ENCODE assay signal across 1 cellular context in genomic region chr11:2929880-2930704, GRCh38.
TF ChIP-seq lines count a peak whose summit lies in the region.

No MANE protein-coding gene starts in this region.

TF ChIP-seq in HEK293, 187 proteins besides CTCF, POLR2A, EP300 and RAD21 (continued from another document and continues in another):
- no peak for TF ChIP-seq ELK4 (IDR thresholded peaks at IDR 0.05; ENCODE audit: borderline replicate concordance, low read depth, low read length)
- TF ChIP-seq ZNF2 (tag by site-specific recombination; IDR thresholded peaks at IDR 0.05): no peak; the same call in 1 of the 2 replicates
- TF ChIP-seq ZNF513 (tag by site-specific recombination; IDR thresholded peaks at IDR 0.05): no peak
- TF ChIP-seq ZNF239 (tag by site-specific recombination; IDR thresholded peaks at IDR 0.05): no peak
- TF ChIP-seq ZNF561 (tag by site-specific recombination; IDR thresholded peaks at IDR 0.05; ENCODE audit: borderline replicate concordance): no peak
- TF ChIP-seq ZSCAN18 (tag by site-specific recombination; IDR thresholded peaks at IDR 0.05): no peak
- TF ChIP-seq ZNF184 (tag by site-specific recombination; IDR thresholded peaks at IDR 0.05): no peak
- no peak for TF ChIP-seq ZNF530 (tag by site-specific recombination; IDR thresholded peaks at IDR 0.05; ENCODE audit: low read depth)
- TF ChIP-seq INSM2 (tag by site-specific recombination; IDR thresholded peaks at IDR 0.05): 0 out of 2 replicates have a peak, but pooled peaks have one; percentile 20
- TF ChIP-seq IKZF3 (tag by site-specific recombination; IDR thresholded peaks at IDR 0.05): 0 out of 2 replicates have a peak, but pooled peaks have one; percentile 52
- TF ChIP-seq ZNF335 (tag by site-specific recombination; conservative IDR thresholded peaks at IDR 0.05): peak; percentile 76
- TF ChIP-seq ZNF560 (tag by site-specific recombination; IDR thresholded peaks at IDR 0.05; ENCODE audit: borderline replicate concordance): no peak
- no peak for TF ChIP-seq GLI2 (tag by site-specific recombination; IDR thresholded peaks at IDR 0.05; ENCODE audit: borderline replicate concordance, low read depth)
- TF ChIP-seq ZNF585B (tag by site-specific recombination; IDR thresholded peaks at IDR 0.05): no peak
- TF ChIP-seq PRDM4 (tag by site-specific recombination; IDR thresholded peaks at IDR 0.05): no peak
- 0 out of 2 replicates have a peak, but pooled peaks have one; percentile 9 for TF ChIP-seq ZNF394 (tag by site-specific recombination; IDR thresholded peaks at IDR 0.05; ENCODE audit: borderline replicate concordance)
- TF ChIP-seq ZNF114 (tag by site-specific recombination; IDR thresholded peaks at IDR 0.05): no peak
- TF ChIP-seq ZNF148 (tag by site-specific recombination; IDR thresholded peaks at IDR 0.05; ENCODE audit: borderline replicate concordance): no peak
- peak; percentile 56 for TF ChIP-seq ZBTB20 (tag by site-specific recombination; IDR thresholded peaks at IDR 0.05)
- TF ChIP-seq YY1 (tag by site-specific recombination; IDR thresholded peaks at IDR 0.05): no peak
- TF ChIP-seq KLF16 (tag by site-specific recombination; IDR thresholded peaks at IDR 0.05): no peak
- TF ChIP-seq ZBTB8A (tag by site-specific recombination; IDR thresholded peaks at IDR 0.05): peak; percentile 71
- TF ChIP-seq ZNF488 (tag by site-specific recombination; IDR thresholded peaks at IDR 0.05): no peak
- no peak for TF ChIP-seq ZNF571 (tag by site-specific recombination; IDR thresholded peaks at IDR 0.05)
- peak; percentile 80 for TF ChIP-seq EGR2 (tag by site-specific recombination; IDR thresholded peaks at IDR 0.05; ENCODE audit: low read depth)
- no peak for TF ChIP-seq ZNF670 (tag by site-specific recombination; IDR thresholded peaks at IDR 0.05; ENCODE audit: low read depth)
- no peak for TF ChIP-seq ZBTB44 (tag by site-specific recombination; IDR thresholded peaks at IDR 0.05)
- TF ChIP-seq HIC1 (tag by site-specific recombination; IDR thresholded peaks at IDR 0.05): no peak
- TF ChIP-seq ZNF157 (tag by site-specific recombination; IDR thresholded peaks at IDR 0.05): no peak
- no peak for TF ChIP-seq YY2 (tag by site-specific recombination; IDR thresholded peaks at IDR 0.05)
- TF ChIP-seq HOXD13 (CRISPR knock-in tag; IDR thresholded peaks at IDR 0.05; ENCODE audit: borderline replicate concordance): no peak
- TF ChIP-seq ZNF621 (tag by site-specific recombination; IDR thresholded peaks at IDR 0.05): no peak
- TF ChIP-seq ATF2 (tag by site-specific recombination; IDR thresholded peaks at IDR 0.05; ENCODE audit: low read depth): no peak
- no peak for TF ChIP-seq ZNF624 (tag by site-specific recombination; IDR thresholded peaks at IDR 0.05)
- no peak for TF ChIP-seq ZSCAN5A (tag by site-specific recombination; IDR thresholded peaks at IDR 0.05)
- no peak for TF ChIP-seq ZFP37 (tag by site-specific recombination; IDR thresholded peaks at IDR 0.05)
- no peak for TF ChIP-seq SETDB1 (IDR thresholded peaks at IDR 0.05; ENCODE audit: insufficient read length, low read length)
